Comparison of ENCODE assay signal across 32 cellular contexts in genomic region chr11:46456676-46457432, GRCh38.
A peak's percentile ranks its signal among the peaks of the same experiment; 100 is the strongest.
DNase-seq lines count a peak whose midpoint lies in the region; ATAC-seq and TF ChIP-seq lines count a peak whose summit lies in the region.
"Had no signal": no experiment of that assay in that cellular context is flagged by ENCODE, and none has a peak within 500 bp of the region (broad histone marks: within the 10 kb centered on the region; RNA-seq: fewer than 3 reads in every experiment).

No MANE protein-coding gene starts in this region.

- H3K36me3 ChIP-seq in GM23338 (ENCODE audit: insufficient read depth) = no peaks in the 10 kb centered on the region
- H3K36me3 ChIP-seq in ectodermal cell (ENCODE audit: control insufficient read depth, insufficient read depth, low read length) = no peaks in the 10 kb centered on the region
- no peaks in the 10 kb centered on the region for H3K36me3 ChIP-seq in neutrophil
- H3K36me3 ChIP-seq: left ventricle myocardium inferior, MG63, suprapubic skin had no signal

- DNase-seq in GM23338 (ENCODE audit: low spot score) = no peak
- peak; percentile 68 for DNase-seq in NCI-H2227 treated with DMSO at 0.1 percent for 48 hours (lab: John Stamatoyannopoulos, UW)
- no peak for DNase-seq in NCI-H526 treated with DMSO at 0.1 percent for 48 hours (lab: John Stamatoyannopoulos, UW)
- no peak for DNase-seq in effector CD4-positive, alpha-beta T cell
- DNase-seq in medulla oblongata (ENCODE audit: extremely low spot score) = no peak
- DNase-seq: activated CD4-positive, alpha-beta memory T cell treated with anti-CD3 and anti-CD28 coated beads for 36 hours; activated CD4-positive, alpha-beta T cell treated with anti-CD3 and anti-CD28 coated beads for 1 hour; AML-193; CD4-positive, alpha-beta T cell; DND-41; effector memory CD4-positive, alpha-beta T cell; erythroblast; GOT3; islet precursor cell; left ventricle myocardium inferior; MG63; NCI-H1105 treated with DMSO at 0.1 percent for 48 hours; NCI-H187 treated with DMSO at 0.1 percent for 48 hours; NCI-H524 treated with DMSO at 0.1 percent for 48 hours; occipital lobe; stimulated activated naive B cell treated with anti-CD40 and anti-IgM and Interleukin-4, amounts not matched to agents 10 μg/mL and 1 μg/mL and 100 μg/mL, for 72 hours had no signal

- no peaks in the 10 kb centered on the region for H3K36me3 Mint-ChIP-seq in GM23338 (ENCODE audit: low read depth)
- H3K36me3 Mint-ChIP-seq: activated CD4-positive, alpha-beta memory T cell treated with anti-CD3 and anti-CD28 coated beads for 36 hours; activated naive CD4-positive, alpha-beta T cell treated with anti-CD3 and anti-CD28 coated beads, Interleukin-2, amount 50 U/mL, for 72 hours had no signal

- peaks cover 4% of the 10 kb centered on the region for H3K27me3 Mint-ChIP-seq in GM23338 (ENCODE audit: insufficient read depth, low read depth, poor library complexity)
- H3K27me3 Mint-ChIP-seq: activated CD4-positive, alpha-beta memory T cell treated with anti-CD3 and anti-CD28 coated beads for 36 hours; CD4-positive, alpha-beta T cell; stimulated activated naive B cell treated with anti-CD40 and anti-IgM and Interleukin-4, amounts not matched to agents 10 μg/mL and 1 μg/mL and 100 μg/mL, for 72 hours had no signal

- H3K79me2 ChIP-seq in GM23338 (replicated peaks; ENCODE audit: insufficient read depth) = 0 out of 2 replicates have a peak, but pooled peaks cover 11% of the 10 kb centered on the region

- ATAC-seq in GM23338 (peak; percentile 70), GM21367 (IDR thresholded peaks at IDR 0.05; ENCODE audit: unreplicated experiment) (no peak)
- ATAC-seq: A549; activated naive CD4-positive, alpha-beta T cell treated with anti-CD3 and anti-CD28 coated beads, Interleukin-2, amount 50 U/mL, for 72 hours; Right ventricle myocardium inferior; SK-N-SH treated with all-trans-retinoic acid at 6 μM for 48 hours; stimulated activated naive B cell treated with anti-CD40 and anti-IgM and Interleukin-4, amounts not matched to agents 10 μg/mL and 1 μg/mL and 100 μg/mL, for 72 hours had no signal

- 48 to 51% methylated on average over 9 to 10 of the region's 10 CpGs for WGBS in ectodermal cell, 2 experiments

- TF ChIP-seq CTCF in GM23338 (conservative IDR thresholded peaks at IDR 0.05; ENCODE audit: low read depth in 2 of 2) (no peak), neutrophil (IDR thresholded peaks at IDR 0.05) (no peak)

- peaks cover 32% of the 10 kb centered on the region for H3K4me1 ChIP-seq in GM23338 (ENCODE audit: insufficient read depth)
- H3K4me1 ChIP-seq in ectodermal cell (ENCODE audit: control insufficient read depth, insufficient read depth, low read length) = peaks cover 44% of the 10 kb centered on the region
- H3K4me1 ChIP-seq in neutrophil (ENCODE audit: control insufficient read depth in 1 of 2, insufficient read depth in 1 of 2, low read depth in 1 of 2, low read length in 1 of 2) = peaks cover 32 to 35% of the 10 kb centered on the region in 2 experiments
- H3K4me1 ChIP-seq: A549 had no signal

- H3K4me2 ChIP-seq in GM23338 = peak overlapping the region; percentile 57
- H3K4me2 ChIP-seq: A549, KMS-11 had no signal

- H3K27me3 ChIP-seq in GM23338 (ENCODE audit: insufficient read depth) (no peaks in the 10 kb centered on the region), ectodermal cell (ENCODE audit: control insufficient read depth, insufficient read depth, low read length, poor library complexity, severe bottlenecking) (no peaks in the 10 kb centered on the region), neutrophil (no peaks in the 10 kb centered on the region)
- H3K27me3 ChIP-seq: MG63, suprapubic skin had no signal

- H4K20me1 ChIP-seq in GM23338 (replicated peaks; ENCODE audit: insufficient read depth) = peaks cover under 1% of the 10 kb centered on the region

- H3K9me3 ChIP-seq in ectodermal cell (ENCODE audit: control insufficient read depth, low read length) (no peaks in the 10 kb centered on the region), neutrophil (no peaks in the 10 kb centered on the region)
- H3K9me3 ChIP-seq: A549, left ventricle myocardium inferior, MG63, suprapubic skin had no signal

- no peaks in the 10 kb centered on the region for H3K9me2 ChIP-seq in GM23338 (ENCODE audit: insufficient read depth)

- H3K27ac Mint-ChIP-seq in GM23338 = peak overlapping the region; percentile 76
- H3K27ac Mint-ChIP-seq: activated CD4-positive, alpha-beta memory T cell treated with anti-CD3 and anti-CD28 coated beads for 36 hours; activated T-helper 2 cell treated with anti-CD3 and anti-CD28 coated beads, Interferon-gamma antibody, Interleukin-2, Interleukin-4, amounts not matched to agents 10 μg/mL and 5 μg/mL and 100 μg/mL, durations not matched to agents 14 hours and 24 hours and 36 hours; CD4-positive, alpha-beta T cell; stimulated activated naive B cell treated with anti-CD40 and anti-IgM and Interleukin-4, amounts not matched to agents 10 μg/mL and 1 μg/mL and 100 μg/mL, for 72 hours; T-helper 1 cell treated with Interleukin-12 subunit alpha and Interleukin-12 subunit beta and Interleukin-4 antibody, amounts not matched to agents 30 μg/mL and 1 μg/mL, for 36 hours had no signal

- H3K4me3 Mint-ChIP-seq in GM23338 = peak overlapping the region; percentile 49
- H3K4me3 Mint-ChIP-seq: activated CD4-positive, alpha-beta memory T cell treated with anti-CD3 and anti-CD28 coated beads for 36 hours; CD4-positive, alpha-beta T cell; stimulated activated naive B cell treated with anti-CD40 and anti-IgM and Interleukin-4, amounts not matched to agents 10 μg/mL and 1 μg/mL and 100 μg/mL, for 72 hours; T-helper 1 cell treated with Interleukin-12 subunit alpha and Interleukin-12 subunit beta and Interleukin-4 antibody, amounts not matched to agents 30 μg/mL and 1 μg/mL, for 36 hours had no signal

- no peaks in the 10 kb centered on the region for H3F3A ChIP-seq in GM23338 (replicated peaks; ENCODE audit: low read depth)

- H3K27ac ChIP-seq in GM23338 (ENCODE audit: low read depth) (peak overlapping the region; percentile 83), ectodermal cell (ENCODE audit: insufficient read depth, low read depth, low read length, poor library complexity, severe bottlenecking) (peak overlapping the region; percentile 21), neutrophil (peak overlapping the region; percentile 72)
- H3K27ac ChIP-seq: A549, KMS-11, left ventricle myocardium inferior, suprapubic skin had no signal

- H3K4me1 Mint-ChIP-seq in GM23338 = peaks cover 46% of the 10 kb centered on the region

- peak overlapping the region; percentile 4; the same call in 1 of the 2 replicates for H3K4me3 ChIP-seq in GM23338
- no peak overlapping the region for H3K4me3 ChIP-seq in ectodermal cell (ENCODE audit: insufficient read depth, low read depth, low read length)
- no peak overlapping the region for H3K4me3 ChIP-seq in neutrophil (ENCODE audit: low read depth in 1 of 2, low read length in 1 of 2)
- H3K4me3 ChIP-seq: A549, left ventricle myocardium inferior, MG63, suprapubic skin had no signal

- H2AFZ ChIP-seq in GM23338 = no peak overlapping the region

- H3K9me3 Mint-ChIP-seq in GM23338 = no peaks in the 10 kb centered on the region
- H3K9me3 Mint-ChIP-seq: activated CD4-positive, alpha-beta memory T cell treated with anti-CD3 and anti-CD28 coated beads for 36 hours; activated naive CD4-positive, alpha-beta T cell treated with anti-CD3 and anti-CD28 coated beads, Interleukin-2, amount 50 U/mL, for 72 hours; activated T-helper 2 cell treated with anti-CD3 and anti-CD28 coated beads, Interferon-gamma antibody, Interleukin-2, Interleukin-4, amounts not matched to agents 10 μg/mL and 5 μg/mL and 100 μg/mL, durations not matched to agents 14 hours and 24 hours and 36 hours; CD4-positive, alpha-beta T cell; stimulated activated naive B cell treated with anti-CD40 and anti-IgM and Interleukin-4, amounts not matched to agents 10 μg/mL and 1 μg/mL and 100 μg/mL, for 72 hours; T-helper 1 cell treated with Interleukin-12 subunit alpha and Interleukin-12 subunit beta and Interleukin-4 antibody, amounts not matched to agents 30 μg/mL and 1 μg/mL, for 36 hours had no signal

TF ChIP-seq in GM23338, 12 proteins besides CTCF, POLR2A, EP300 and RAD21 (continues in another document):
- TF ChIP-seq STAT1 (IDR thresholded peaks at IDR 0.05; ENCODE audit: unreplicated experiment) (no peak), JUNB (IDR thresholded peaks at IDR 0.05; ENCODE audit: unreplicated experiment) (no peak), EZH2 (IDR thresholded peaks at IDR 0.05; ENCODE audit: low read depth, unreplicated experiment) (no peak), POLR2AphosphoS5 (IDR thresholded peaks at IDR 0.05; ENCODE audit: low read depth) (no peak), ZNF114 (CRISPR knock-in tag; IDR thresholded peaks at IDR 0.05) (no peak), ETS1 (IDR thresholded peaks at IDR 0.05) (no peak), CREB1 (CRISPR knock-in tag; IDR thresholded peaks at IDR 0.05; ENCODE audit: low read depth) (no peak)

Comparison
In these comparisons a context has a peak if more than half of its experiments do, and no peak if none do; other contexts are left out.
1. H3K27ac ChIP-seq: peak in every context shown above with its lines; median percentile 83 in GM23338; 72 in neutrophil; 21 in ectodermal cell.